ENCODE assay signal across 1 cellular context in the genomic region with DNA sequence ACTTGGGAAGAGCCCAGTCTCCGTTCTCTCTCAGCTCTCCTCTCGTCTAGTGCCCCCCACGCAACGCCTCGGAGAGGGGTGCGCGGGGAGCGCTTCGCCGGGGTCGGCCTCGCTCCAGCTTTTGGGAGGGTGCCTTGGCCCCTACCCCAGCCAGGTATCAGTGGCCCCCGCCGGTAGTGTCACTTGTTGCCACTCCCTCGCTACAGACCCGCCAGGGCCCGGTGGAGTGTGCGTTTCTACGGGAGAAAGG.
TF ChIP-seq lines count a peak whose summit lies in the region.

No MANE protein-coding gene starts in this region.

TF ChIP-seq in SK-N-SH treated with all-trans-retinoic acid at 6 μM for 48 hours, 23 proteins besides CTCF, POLR2A, EP300 and RAD21 (continued from another document):
- TF ChIP-seq, protein P1, sequence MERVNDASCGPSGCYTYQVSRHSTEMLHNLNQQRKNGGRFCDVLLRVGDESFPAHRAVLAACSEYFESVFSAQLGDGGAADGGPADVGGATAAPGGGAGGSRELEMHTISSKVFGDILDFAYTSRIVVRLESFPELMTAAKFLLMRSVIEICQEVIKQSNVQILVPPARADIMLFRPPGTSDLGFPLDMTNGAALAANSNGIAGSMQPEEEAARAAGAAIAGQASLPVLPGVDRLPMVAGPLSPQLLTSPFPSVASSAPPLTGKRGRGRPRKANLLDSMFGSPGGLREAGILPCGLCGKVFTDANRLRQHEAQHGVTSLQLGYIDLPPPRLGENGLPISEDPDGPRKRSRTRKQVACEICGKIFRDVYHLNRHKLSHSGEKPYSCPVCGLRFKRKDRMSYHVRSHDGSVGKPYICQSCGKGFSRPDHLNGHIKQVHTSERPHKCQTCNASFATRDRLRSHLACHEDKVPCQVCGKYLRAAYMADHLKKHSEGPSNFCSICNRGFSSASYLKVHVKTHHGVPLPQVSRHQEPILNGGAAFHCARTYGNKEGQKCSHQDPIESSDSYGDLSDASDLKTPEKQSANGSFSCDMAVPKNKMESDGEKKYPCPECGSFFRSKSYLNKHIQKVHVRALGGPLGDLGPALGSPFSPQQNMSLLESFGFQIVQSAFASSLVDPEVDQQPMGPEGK (CRISPR knock-in tag; IDR thresholded peaks at IDR 0.05; ENCODE audit: borderline replicate concordance) = no peak
- no peak for TF ChIP-seq PPARA (CRISPR knock-in tag; IDR thresholded peaks at IDR 0.05; ENCODE audit: borderline replicate concordance)
- no peak for TF ChIP-seq CSDC2 (CRISPR knock-in tag; IDR thresholded peaks at IDR 0.05)
- no peak for TF ChIP-seq RARB (CRISPR knock-in tag; IDR thresholded peaks at IDR 0.05)
- TF ChIP-seq OSR1 (CRISPR knock-in tag; IDR thresholded peaks at IDR 0.05) = no peak
- no peak for TF ChIP-seq ZFP30 (CRISPR knock-in tag; IDR thresholded peaks at IDR 0.05)
- no peak for TF ChIP-seq TOX (CRISPR knock-in tag; IDR thresholded peaks at IDR 0.05; ENCODE audit: borderline replicate concordance)
- TF ChIP-seq ZFP3 (CRISPR knock-in tag; IDR thresholded peaks at IDR 0.05) = no peak
